27 cellular contexts compared by ENCODE assay signal in genomic region chr2:134354611-134355010, GRCh38.
"Had no signal": no experiment of that assay in that cellular context is flagged by ENCODE, and none has a peak within 500 bp of the region (broad histone marks: within the 10 kb centered on the region; RNA-seq: fewer than 3 reads in every experiment).

No MANE protein-coding gene starts in this region.

- H3K27me3 ChIP-seq: colonic mucosa, esophagus muscularis mucosa, foreskin keratinocyte, gastroesophageal sphincter, heart left ventricle, hepatocyte, neural progenitor cell, sigmoid colon, testis, tibial artery, upper lobe of right lung, uterus had no signal

- H3K9me3 Mint-ChIP-seq: dendritic cell treated with granulocyte-macrophage colony-stimulating factor and Interleukin-4, amounts not matched to agents 40 ng/mL and 50 ng/mL, for 4 days; endodermal cell; natural killer cell; neural progenitor cell; stimulated activated effector memory CD8-positive, alpha-beta T cell treated with anti-CD3 and anti-CD28 coated beads, Interleukin-12 subunit alpha, Interleukin-12 subunit beta, amount 100 ng/mL, for 72 hours had no signal

- H3K4me1 Mint-ChIP-seq: natural killer cell had no signal

- ATAC-seq: foreskin keratinocyte; gastroesophageal sphincter; heart left ventricle; left lobe of liver; natural killer cell; psoas muscle; right cardiac atrium; stimulated activated effector memory CD8-positive, alpha-beta T cell treated with anti-CD3 and anti-CD28 coated beads, Interleukin-12 subunit alpha, Interleukin-12 subunit beta, amount 100 ng/mL, for 72 hours; stimulated activated naive CD8-positive, alpha-beta T cell treated with anti-CD3 and anti-CD28 coated beads, Interleukin-15, Interleukin-2, amounts not matched to agents 100 U/mL and 50 U/mL, for 24 hours; upper lobe of right lung had no signal

- H3K4me2 ChIP-seq: hepatocyte, neural progenitor cell had no signal

- H3K4me3 Mint-ChIP-seq: dendritic cell treated with granulocyte-macrophage colony-stimulating factor and Interleukin-4, amounts not matched to agents 40 ng/mL and 50 ng/mL, for 4 days; endodermal cell; natural killer cell; neural progenitor cell; stimulated activated effector memory CD8-positive, alpha-beta T cell treated with anti-CD3 and anti-CD28 coated beads, Interleukin-12 subunit alpha, Interleukin-12 subunit beta, amount 100 ng/mL, for 72 hours had no signal

- H3K36me3 ChIP-seq: colonic mucosa, neural progenitor cell, sigmoid colon, tibial artery, upper lobe of right lung, uterus had no signal

- H3K27ac Mint-ChIP-seq: dendritic cell treated with granulocyte-macrophage colony-stimulating factor and Interleukin-4, amounts not matched to agents 40 ng/mL and 50 ng/mL, for 4 days; endodermal cell; natural killer cell; neural progenitor cell; stimulated activated effector memory CD8-positive, alpha-beta T cell treated with anti-CD3 and anti-CD28 coated beads, Interleukin-12 subunit alpha, Interleukin-12 subunit beta, amount 100 ng/mL, for 72 hours had no signal

- H2AFZ ChIP-seq: hepatocyte, neural progenitor cell had no signal

- H3K4me1 ChIP-seq: colonic mucosa, foreskin keratinocyte, neural progenitor cell, psoas muscle, testis, upper lobe of right lung, uterus had no signal

- H3K4me3 ChIP-seq: colonic mucosa, esophagus muscularis mucosa, gastroesophageal sphincter, heart left ventricle, hepatocyte, lung, neural progenitor cell, psoas muscle, sigmoid colon, testis, tibial artery, upper lobe of right lung, uterus had no signal

- H3K79me2 ChIP-seq: hepatocyte had no signal

- H3K27me3 Mint-ChIP-seq: dendritic cell treated with granulocyte-macrophage colony-stimulating factor and Interleukin-4, amounts not matched to agents 40 ng/mL and 50 ng/mL, for 4 days had no signal

- H3K9me3 ChIP-seq: colonic mucosa, esophagus muscularis mucosa, gastroesophageal sphincter, heart left ventricle, psoas muscle, sigmoid colon, testis, tibial artery, upper lobe of right lung, uterus had no signal

- H3K27ac ChIP-seq: colonic mucosa, epithelial cell of prostate, esophagus muscularis mucosa, foreskin keratinocyte, gastroesophageal sphincter, heart left ventricle, hepatocyte, neural progenitor cell, psoas muscle, sigmoid colon, testis, tibial artery, upper lobe of right lung, uterus had no signal

- DNase-seq: colonic mucosa; effector CD8-positive, alpha-beta T cell; endodermal cell; foreskin keratinocyte; heart left ventricle; kidney; natural killer cell; psoas muscle; right cardiac atrium; sigmoid colon; stimulated activated CD4-positive, alpha-beta T cell treated with anti-CD3 and anti-CD28 coated beads, Interleukin-2, amount 100 ng/mL, for 24 hours; stimulated activated CD4-positive, alpha-beta T cell treated with anti-CD3 and anti-CD28 coated beads, Interleukin-4, amount 100 ng/mL, for 24 hours; stimulated activated naive CD8-positive, alpha-beta T cell treated with anti-CD3 and anti-CD28 coated beads, Interleukin-15, Interleukin-2, amounts not matched to agents 100 U/mL and 50 U/mL, for 24 hours; substantia nigra; testis; tibial artery; upper lobe of right lung; uterus had no signal

- H3K9ac ChIP-seq: neural progenitor cell had no signal
